Comparison of ENCODE assay signal across 17 cellular contexts in genomic region chr15:99562238-99562637, GRCh38.
"Had no signal": no experiment of that assay in that cellular context is flagged by ENCODE, and none has a peak within 500 bp of the region (broad histone marks: within the 10 kb centered on the region; RNA-seq: fewer than 3 reads in every experiment).

No MANE protein-coding gene starts in this region.

- H3K9me3 ChIP-seq: gastroesophageal sphincter, heart right ventricle, lower lobe of right lung, pancreas, spleen, thyroid gland had no signal

- H3K27ac ChIP-seq: gastroesophageal sphincter, lower lobe of right lung, pancreas, thyroid gland, WERI-Rb-1 had no signal

- H3K27me3 Mint-ChIP-seq: activated CD4-positive, alpha-beta memory T cell treated with anti-CD3 and anti-CD28 coated beads for 36 hours; activated CD4-positive, alpha-beta T cell treated with anti-CD3 and anti-CD28 coated beads for 36 hours; activated T-cell treated with anti-CD3 and anti-CD28 coated beads, Interleukin-2, amount 50 U/mL, for 24 hours; naive B cell had no signal

- DNase-seq: activated CD4-positive, alpha-beta memory T cell treated with anti-CD3 and anti-CD28 coated beads for 36 hours; activated CD4-positive, alpha-beta T cell treated with anti-CD3 and anti-CD28 coated beads for 36 hours; activated naive CD4-positive, alpha-beta T cell treated with anti-CD3 and anti-CD28 coated beads, Interleukin-2, amount 50 U/mL, for 16 hours; activated T-cell treated with anti-CD3 and anti-CD28 coated beads, Interleukin-2, amount 50 U/mL, for 24 hours; erythroblast; heart right ventricle; left cardiac atrium; lower lobe of right lung; midbrain; naive B cell; pancreas; spleen; thyroid gland; WERI-Rb-1 had no signal

- H3K27ac Mint-ChIP-seq: activated CD4-positive, alpha-beta memory T cell treated with anti-CD3 and anti-CD28 coated beads for 36 hours; activated CD4-positive, alpha-beta T cell treated with anti-CD3 and anti-CD28 coated beads for 36 hours; activated T-cell treated with anti-CD3 and anti-CD28 coated beads, Interleukin-2, amount 50 U/mL, for 24 hours; T-helper 2 cell treated with Interferon-gamma antibody and Interleukin-4, amounts not matched to agents 5 μg/mL and 100 μg/mL, for 36 hours had no signal

- H3K36me3 ChIP-seq: gastroesophageal sphincter, heart right ventricle, lower lobe of right lung, pancreas, spleen, thyroid gland, WERI-Rb-1 had no signal

- H3K4me3 ChIP-seq: gastroesophageal sphincter, heart right ventricle, lower lobe of right lung, pancreas, spleen, thyroid gland had no signal

- H3K9me3 Mint-ChIP-seq: activated CD4-positive, alpha-beta memory T cell treated with anti-CD3 and anti-CD28 coated beads for 36 hours; activated T-cell treated with anti-CD3 and anti-CD28 coated beads, Interleukin-2, amount 50 U/mL, for 24 hours; naive B cell; T-helper 2 cell treated with Interferon-gamma antibody and Interleukin-4, amounts not matched to agents 5 μg/mL and 100 μg/mL, for 36 hours had no signal

- H3K36me3 Mint-ChIP-seq: naive B cell had no signal

- H3K4me3 Mint-ChIP-seq: activated CD4-positive, alpha-beta memory T cell treated with anti-CD3 and anti-CD28 coated beads for 36 hours; activated CD4-positive, alpha-beta T cell treated with anti-CD3 and anti-CD28 coated beads for 36 hours; activated T-cell treated with anti-CD3 and anti-CD28 coated beads, Interleukin-2, amount 50 U/mL, for 24 hours; T-helper 2 cell treated with Interferon-gamma antibody and Interleukin-4, amounts not matched to agents 5 μg/mL and 100 μg/mL, for 36 hours had no signal

- H3K27me3 ChIP-seq: gastroesophageal sphincter, heart right ventricle, pancreas, spleen, thyroid gland had no signal

- ATAC-seq: activated CD4-positive, alpha-beta T cell treated with anti-CD3 and anti-CD28 coated beads for 36 hours; gastroesophageal sphincter; heart right ventricle; left cardiac atrium; lower lobe of right lung; pancreas; sciatic nerve had no signal
